Comparison of ENCODE assay signal across 8 cellular contexts in the genomic region with DNA sequence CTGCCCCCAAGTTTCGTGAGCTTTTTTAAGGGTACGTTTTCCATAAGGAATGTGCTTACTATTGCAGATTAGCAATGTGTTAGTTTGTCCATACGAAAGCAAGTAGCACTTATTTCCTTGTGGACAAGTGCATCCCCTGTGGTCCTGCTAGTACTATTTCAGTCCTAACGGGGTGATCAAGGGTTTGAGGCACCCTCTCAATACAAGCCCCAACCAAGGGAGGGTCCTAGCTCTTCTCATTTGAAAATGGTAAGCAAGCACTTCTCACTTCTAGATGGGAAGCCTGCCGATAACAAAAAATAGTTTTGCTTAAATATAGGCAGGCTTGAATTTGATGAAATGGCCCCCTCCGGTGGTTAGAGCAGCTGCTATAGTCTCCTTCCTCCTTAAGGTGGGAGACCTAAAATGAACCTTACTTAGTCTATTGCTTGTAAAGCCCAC.
DNase-seq lines count a peak whose midpoint lies in the region; ATAC-seq and TF ChIP-seq lines count a peak whose summit lies in the region.

No MANE protein-coding gene starts in this region.

- no peak overlapping the region for H3K4me3 ChIP-seq in SJSA1
- H3K4me3 ChIP-seq in brain microvascular endothelial cell (ENCODE audit: low read depth, low read length) = no peak overlapping the region

- H3K4me1 ChIP-seq in SJSA1 (replicated peaks) = peaks cover 11% of the 10 kb centered on the region

- no peaks in the 10 kb centered on the region for H3K9me3 ChIP-seq in SJSA1 (replicated peaks)

- no peak overlapping the region for H3K27ac ChIP-seq in SJSA1
- no peak overlapping the region for H3K27ac ChIP-seq in brain microvascular endothelial cell

- intact Hi-C loops in left colon (cut with DNase I, micrococcal nuclease) = no loop called here

- no peaks in the 10 kb centered on the region for H3K27me3 ChIP-seq in SJSA1 (replicated peaks)
- H3K27me3 ChIP-seq in brain microvascular endothelial cell (replicated peaks) = no peaks in the 10 kb centered on the region

- peak; percentile 83 for TF ChIP-seq CTCF in brain microvascular endothelial cell (IDR thresholded peaks at IDR 0.05; ENCODE audit: low read depth, low read length, missing control alignments)

- ATAC-seq in left colon = peak; percentile 26

- DNase-seq in NOMO-1 (lab: John Stamatoyannopoulos, UW; ENCODE audit: unreplicated experiment in 2 of 2) = peak; percentile 24 to 58
- no peak for DNase-seq in NOMO-1 treated with dmso at 0.1 percent for 144 hours (lab: John Stamatoyannopoulos, UW; ENCODE audit: unreplicated experiment)
- DNase-seq in HK-2 (ENCODE audit: unreplicated experiment) = peak; percentile 30
- peak; percentile 48 to 61 for DNase-seq in SJSA1 (ENCODE audit: low read depth in 1 of 2, low spot score in 2 of 2)
- DNase-seq in brain microvascular endothelial cell = peak; percentile 62
- DNase-seq in left colon = peak in 1 of 2 donors; percentile 54
- DNase-seq in stimulated activated naive CD4-positive, alpha-beta T cell treated with Interleukin-2 at 50 U/mL for 16 hours (lab: John Stamatoyannopoulos, UW) = peak; percentile 9
- DNase-seq in NCI-H2227 (lab: John Stamatoyannopoulos, UW; ENCODE audit: unreplicated experiment) = no peak

- in situ Hi-C loops in brain microvascular endothelial cell (cut with HindIII; ENCODE audit: low pct_ligation_motif_present, low sequenced_read_pairs) = no loop called here

- H3K36me3 ChIP-seq in SJSA1 = no peaks in the 10 kb centered on the region
- no peaks in the 10 kb centered on the region for H3K36me3 ChIP-seq in brain microvascular endothelial cell (replicated peaks)

Comparison
In these comparisons a context has a peak if more than half of its experiments do, and no peak if none do; other contexts are left out.
1. DNase-seq: peak in NOMO-1 (2 of 2), HK-2 (single experiment), SJSA1 (2 of 2), brain microvascular endothelial cell (single experiment) and stimulated activated naive CD4-positive, alpha-beta T cell treated with Interleukin-2 at 50 U/mL for 16 hours (single experiment); none in NOMO-1 treated with dmso at 0.1 percent for 144 hours (single experiment) and NCI-H2227 (single experiment).